Comparison of ENCODE assay signal across 8 cellular contexts in the genomic region with DNA sequence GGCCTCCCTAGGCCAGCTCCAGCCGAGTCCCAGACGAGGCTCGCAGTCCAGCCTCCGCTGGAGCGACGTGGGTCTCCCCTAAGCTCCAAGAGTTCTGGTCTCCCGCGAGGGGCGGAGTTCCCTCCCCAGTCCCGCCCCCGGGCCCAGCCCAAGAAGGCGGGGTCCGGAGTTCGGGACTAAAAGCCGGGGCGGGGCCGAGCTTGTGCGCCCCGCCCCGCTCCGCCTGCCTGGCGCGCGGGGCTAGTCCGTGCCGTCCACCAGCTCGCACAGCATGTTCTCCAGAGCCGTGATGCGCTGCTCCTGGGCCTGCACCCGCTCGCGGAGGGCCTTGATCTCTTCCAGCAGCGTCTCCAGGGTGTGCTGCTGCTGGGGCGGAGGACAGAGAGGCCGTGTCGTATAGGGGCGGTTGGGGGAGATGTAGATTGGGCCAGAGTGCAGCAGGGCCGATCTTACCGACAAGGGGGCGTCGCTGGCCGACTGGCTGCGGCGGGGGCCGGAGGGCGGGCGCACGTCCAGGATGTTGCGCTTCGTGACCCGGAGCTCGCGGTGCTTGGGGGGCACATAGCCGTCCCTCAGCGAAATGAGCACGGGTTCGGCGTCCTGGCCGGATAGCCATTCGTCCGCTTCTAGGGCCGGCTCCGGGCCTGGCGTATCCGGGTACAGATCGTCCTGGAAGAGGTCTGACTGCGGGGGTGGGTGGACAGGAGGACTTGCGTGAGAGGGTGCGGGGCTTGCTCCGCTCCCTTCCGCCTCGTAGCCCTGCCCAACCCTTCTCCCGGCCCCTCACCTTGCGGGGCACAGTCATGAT. TPM values are rescaled to one million over a fixed set of nuclear protein-coding genes. Genes with fewer than 3 reads are reported as not detected.
DNase-seq lines count a peak whose midpoint lies in the region; ATAC-seq and TF ChIP-seq lines count a peak whose summit lies in the region.

No MANE protein-coding gene starts in this region.

- CTCF ChIA-PET in CD4-positive, alpha-beta memory T cell (lab: Charles Lee; ENCODE audit: partially characterized antibody): interaction anchor here (0.6 to 22.5 kb wide), 22 partner anchors 9 to 316 kb away, joined by 3 to 523 read pairs (median 3); a partner anchor contains a TSS

- H3K36me3 ChIP-seq in CD4-positive, alpha-beta memory T cell (ENCODE audit: insufficient read depth, low read length): no peaks in the 10 kb centered on the region
- H3K36me3 ChIP-seq in kidney epithelial cell (ENCODE audit: control insufficient read depth, insufficient read depth, low read length): no peaks in the 10 kb centered on the region

- H3K4me3 ChIP-seq in CD4-positive, alpha-beta memory T cell (ENCODE audit: low read length in 2 of 2): peak overlapping the region; percentile 89 to 92
- peak overlapping the region; percentile 14 for H3K4me3 ChIP-seq in kidney epithelial cell (ENCODE audit: low read depth, low read length)

- TF ChIP-seq CTCF in chondrocyte (IDR thresholded peaks at IDR 0.05) (no peak), kidney epithelial cell (IDR thresholded peaks at IDR 0.05; ENCODE audit: insufficient read depth, low read length, poor library complexity, severe bottlenecking) (no peak)

- peak overlapping the region; percentile 88 to 94 (median 92) for H3K4me3 Mint-ChIP-seq in CD4-positive, alpha-beta memory T cell
- H3K4me3 Mint-ChIP-seq in chondrocyte (ENCODE audit: unreplicated experiment): peak overlapping the region; percentile 77

- H3K4me1 Mint-ChIP-seq in CD4-positive, alpha-beta memory T cell: peaks cover 17 to 41% (median 29%) of the 10 kb centered on the region in 4 donors
- H3K4me1 Mint-ChIP-seq in chondrocyte (ENCODE audit: low read depth): peaks cover 37% of the 10 kb centered on the region

- intact Hi-C loops in CD4-positive, alpha-beta memory T cell (cut with micrococcal nuclease): loop anchor here (1.0 to 10.0 kb wide), 3 partner anchors 26 to 479 kb away; a partner anchor contains a TSS

- no peaks in the 10 kb centered on the region for H3K9me3 ChIP-seq in CD4-positive, alpha-beta memory T cell (ENCODE audit: control insufficient read depth in 1 of 2, low read length in 2 of 2)

- POLR2A ChIA-PET in CD4-positive, alpha-beta memory T cell (lab: Charles Lee; ENCODE audit: partially characterized antibody): interaction anchor here (0.7 to 6.9 kb wide), 19 partner anchors 9 to 896 kb away, joined by 3 to 127 read pairs (median 4); a partner anchor contains a TSS

- H3K4me1 ChIP-seq in CD4-positive, alpha-beta memory T cell (ENCODE audit: insufficient read depth, low read length): peaks cover 57% of the 10 kb centered on the region

- peaks cover 0 to 1% of the 10 kb centered on the region in 2 donors for H3K36me3 Mint-ChIP-seq in CD4-positive, alpha-beta memory T cell
- H3K36me3 Mint-ChIP-seq in chondrocyte (ENCODE audit: low read depth): no peaks in the 10 kb centered on the region

- H3K27me3 Mint-ChIP-seq in CD4-positive, alpha-beta memory T cell: no peaks in the 10 kb centered on the region
- H3K27me3 Mint-ChIP-seq in chondrocyte (ENCODE audit: low read depth): peaks cover 2% of the 10 kb centered on the region

- ATAC-seq in GM21526 (IDR thresholded peaks at IDR 0.05; ENCODE audit: low FRiP score, unreplicated experiment): peak; percentile 42

- no peaks in the 10 kb centered on the region for H3K27me3 ChIP-seq in CD4-positive, alpha-beta memory T cell (ENCODE audit: insufficient read depth, low read length)
- H3K27me3 ChIP-seq in kidney epithelial cell (ENCODE audit: control insufficient read depth, insufficient read depth, low read length): peaks cover 20% of the 10 kb centered on the region

- peak overlapping the region; percentile 83 to 97 (median 92) for H3K27ac Mint-ChIP-seq in CD4-positive, alpha-beta memory T cell
- H3K27ac Mint-ChIP-seq in chondrocyte (ENCODE audit: unreplicated experiment): peak overlapping the region; percentile 59

- peak overlapping the region; percentile 47 for H3K27ac ChIP-seq in CD4-positive, alpha-beta memory T cell (ENCODE audit: low read depth, low read length)

- no peaks in the 10 kb centered on the region for H3K9me3 Mint-ChIP-seq in CD4-positive, alpha-beta memory T cell
- no peaks in the 10 kb centered on the region for H3K9me3 Mint-ChIP-seq in chondrocyte (ENCODE audit: low read depth)

- DNase-seq in CD4-positive, alpha-beta memory T cell: peak; percentile 82 to 86 (median 84)
- DNase-seq in NCI-H1105 treated with DMSO at 0.1 percent for 48 hours (lab: John Stamatoyannopoulos, UW) (peak; percentile 79), chondrocyte (ENCODE audit: low spot score) (peak; percentile 87), kidney epithelial cell (ENCODE audit: low read depth) (no peak), cortex of kidney (lab: John Stamatoyannopoulos, UW) (no peak)
- peak; percentile 85 for DNase-seq in activated CD4-positive, alpha-beta T cell treated with anti-CD3 and anti-CD28 coated beads for 4 hours
- peak; percentile 90 for DNase-seq in stimulated activated CD4-positive, alpha-beta T cell treated with anti-CD3 and anti-CD28 coated beads, Interleukin-15, amount 100 ng/mL, for 24 hours

RNA-seq across cellular contexts. Expression of a gene that starts 7.0 kb away (rescaled TPM):
- total RNA-seq in CD4-positive, alpha-beta memory T cell: 1 to 10 TPM; 1.6 to 2.2 TPM
- not detected for polyA plus RNA-seq in CD4-positive, alpha-beta memory T cell
- total RNA-seq in chondrocyte (6.7 to 7.6 TPM (median 7.2 TPM) in 3 replicates), kidney epithelial cell (2.2 and 2.7 TPM in 2 replicates)

RNA-seq across cellular contexts. Expression of a gene that starts 22.8 kb away (rescaled TPM):
- 1 to 10 TPM; 1.3 to 2.3 TPM for total RNA-seq in CD4-positive, alpha-beta memory T cell
- not detected for polyA plus RNA-seq in CD4-positive, alpha-beta memory T cell
- 21.6 to 27.1 TPM (median 24.5 TPM) in 3 replicates for total RNA-seq in chondrocyte
- 13.1 and 13.8 TPM in 2 replicates for total RNA-seq in kidney epithelial cell

RNA-seq across cellular contexts. Expression of a gene that starts 26.2 kb away (rescaled TPM):
- total RNA-seq in CD4-positive, alpha-beta memory T cell: 10 to 100 TPM; 78.9 to 82.8 TPM
- 10 to 100 TPM in 1 of 2 donors, 1 to 10 TPM in 1; 4.2 to 24.9 TPM for polyA plus RNA-seq in CD4-positive, alpha-beta memory T cell
- 32.1 to 37.7 TPM (median 35.7 TPM) in 3 replicates for total RNA-seq in chondrocyte
- total RNA-seq in kidney epithelial cell: 63.8 and 89.8 TPM in 2 replicates

RNA-seq across cellular contexts. Expression of a gene that starts 47.2 kb away (rescaled TPM):
- 100 to 1,000 TPM; 149 to 158 TPM for total RNA-seq in CD4-positive, alpha-beta memory T cell
- 10 to 100 TPM; 31.5 to 47.5 TPM for polyA plus RNA-seq in CD4-positive, alpha-beta memory T cell
- total RNA-seq in chondrocyte (44.6 to 49.8 TPM (median 48.3 TPM) in 3 replicates), kidney epithelial cell (68.4 and 70.4 TPM in 2 replicates)

RNA-seq across cellular contexts. Expression of a gene that starts 48.9 kb away (rescaled TPM):
- total RNA-seq in CD4-positive, alpha-beta memory T cell: 10 to 100 TPM; 18.1 to 18.8 TPM
- 10 to 100 TPM in 1 of 2 donors, 1 to 10 TPM in 1; 8.2 to 13.5 TPM for polyA plus RNA-seq in CD4-positive, alpha-beta memory T cell
- total RNA-seq in chondrocyte (10.2 to 16.7 TPM (median 11.7 TPM) in 3 replicates), kidney epithelial cell (6.4 and 8.3 TPM in 2 replicates)

Comparison
In these comparisons a context has a peak if more than half of its experiments do, and no peak if none do; other contexts are left out.
1. DNase-seq: peak in CD4-positive, alpha-beta memory T cell (5 of 5), NCI-H1105 treated with DMSO at 0.1 percent for 48 hours (single experiment), activated CD4-positive, alpha-beta T cell treated with anti-CD3 and anti-CD28 coated beads for 4 hours (2 of 2), chondrocyte (single experiment) and stimulated activated CD4-positive, alpha-beta T cell treated with anti-CD3 and anti-CD28 coated beads, Interleukin-15, amount 100 ng/mL, for 24 hours (single experiment); none in kidney epithelial cell (single experiment) and cortex of kidney (single experiment).